33 cellular contexts compared by ENCODE assay signal in genomic region chr3:14562441-14562840, GRCh38. TPM values are rescaled to one million over a fixed set of nuclear protein-coding genes. Genes with fewer than 3 reads are reported as not detected.
"Had no signal": no experiment of that assay in that cellular context is flagged by ENCODE, and none has a peak within 500 bp of the region (broad histone marks: within the 10 kb centered on the region; RNA-seq: fewer than 3 reads in every experiment).

No MANE protein-coding gene starts in this region.

- H3K4me3 Mint-ChIP-seq: activated CD4-positive, alpha-beta memory T cell treated with anti-CD3 and anti-CD28 coated beads for 36 hours; activated T-cell treated with anti-CD3 and anti-CD28 coated beads, Interleukin-2, amount 50 U/mL, for 24 hours; activated T-helper 17 cell treated with anti-CD3 and anti-CD28 coated beads, Interleukin-2, amount 50 U/mL, for 72 hours; naive thymus-derived CD8-positive, alpha-beta T cell; neural progenitor cell; stimulated activated memory B cell treated with anti-CD40 and anti-IgM and Interleukin-4, amounts not matched to agents 10 μg/mL and 1 μg/mL and 100 μg/mL, for 72 hours; stimulated activated naive CD8-positive, alpha-beta T cell treated with anti-CD3 and anti-CD28 coated beads, Interleukin-15, amount 100 ng/mL, for 72 hours; T-helper 1 cell treated with Interleukin-12 subunit alpha and Interleukin-12 subunit beta and Interleukin-4 antibody, amounts not matched to agents 30 μg/mL and 1 μg/mL, for 36 hours; type B pancreatic cell had no signal

- H3K9me3 Mint-ChIP-seq: activated CD4-positive, alpha-beta memory T cell treated with anti-CD3 and anti-CD28 coated beads for 36 hours; activated T-cell treated with anti-CD3 and anti-CD28 coated beads, Interleukin-2, amount 50 U/mL, for 24 hours; activated T-helper 17 cell treated with anti-CD3 and anti-CD28 coated beads, Interleukin-2, amount 50 U/mL, for 72 hours; naive thymus-derived CD8-positive, alpha-beta T cell; neural progenitor cell; stimulated activated memory B cell treated with anti-CD40 and anti-IgM and Interleukin-4, amounts not matched to agents 10 μg/mL and 1 μg/mL and 100 μg/mL, for 72 hours; stimulated activated naive CD8-positive, alpha-beta T cell treated with anti-CD3 and anti-CD28 coated beads, Interleukin-15, amount 100 ng/mL, for 72 hours; T-helper 1 cell treated with Interleukin-12 subunit alpha and Interleukin-12 subunit beta and Interleukin-4 antibody, amounts not matched to agents 30 μg/mL and 1 μg/mL, for 36 hours; type B pancreatic cell had no signal

- H3K4me3 ChIP-seq: cardiac muscle cell, coronary artery, dorsolateral prefrontal cortex, neural progenitor cell, psoas muscle, sigmoid colon, uterus had no signal

- DNase-seq: activated CD4-positive, alpha-beta memory T cell treated with anti-CD3 and anti-CD28 coated beads for 36 hours; activated CD4-positive, alpha-beta T cell treated with anti-CD3 and anti-CD28 coated beads for 48 hours; activated CD8-positive, alpha-beta memory T cell treated with anti-CD3 and anti-CD28 coated beads, Interleukin-2, amount 50 U/mL, for 48 hours; activated gamma-delta T cell treated with Interleukin-2 at 50 U/mL for 16 hours; activated naive CD4-positive, alpha-beta T cell treated with anti-CD3 and anti-CD28 coated beads, Interleukin-2, amount 50 U/mL, for 16 hours; activated T-cell treated with anti-CD3 and anti-CD28 coated beads, Interleukin-2, amount 50 U/mL, for 24 hours; cerebellar nuclear complex; dorsolateral prefrontal cortex; effector memory CD4-positive, alpha-beta T cell; foreskin fibroblast; head of caudate nucleus; hippocampal formation; left colon; naive thymus-derived CD8-positive, alpha-beta T cell; occipital lobe; psoas muscle; sigmoid colon; small intestine; stimulated activated CD4-positive, alpha-beta T cell treated with anti-CD3 and anti-CD28 coated beads, Interleukin-4, amount 100 ng/mL, for 24 hours; stimulated activated naive CD8-positive, alpha-beta T cell treated with anti-CD3 and anti-CD28 coated beads, Interleukin-15, amount 100 ng/mL, for 72 hours; substantia nigra; T-helper 9 cell; uterus; WERI-Rb-1 had no signal

- H3K36me3 ChIP-seq: cardiac muscle cell, neural progenitor cell, sigmoid colon, uterus, WERI-Rb-1 had no signal

- H3K27ac ChIP-seq: cardiac muscle cell, coronary artery, neural progenitor cell, parathyroid adenoma, psoas muscle, sigmoid colon, uterus, WERI-Rb-1 had no signal

- H3K36me3 Mint-ChIP-seq: activated CD4-positive, alpha-beta memory T cell treated with anti-CD3 and anti-CD28 coated beads for 36 hours; naive thymus-derived CD8-positive, alpha-beta T cell; neural progenitor cell; stimulated activated memory B cell treated with anti-CD40 and anti-IgM and Interleukin-4, amounts not matched to agents 10 μg/mL and 1 μg/mL and 100 μg/mL, for 72 hours; type B pancreatic cell had no signal

- H3K4me1 Mint-ChIP-seq: activated T-helper 17 cell treated with anti-CD3 and anti-CD28 coated beads, Interleukin-2, amount 50 U/mL, for 72 hours; stimulated activated memory B cell treated with anti-CD40 and anti-IgM and Interleukin-4, amounts not matched to agents 10 μg/mL and 1 μg/mL and 100 μg/mL, for 72 hours had no signal

- H3K9me3 ChIP-seq: psoas muscle, sigmoid colon, uterus had no signal

- H3K9ac ChIP-seq: neural progenitor cell, parathyroid adenoma had no signal

- H3K4me1 ChIP-seq: parathyroid adenoma, psoas muscle, uterus had no signal

- H3K27ac Mint-ChIP-seq: activated CD4-positive, alpha-beta memory T cell treated with anti-CD3 and anti-CD28 coated beads for 36 hours; activated T-cell treated with anti-CD3 and anti-CD28 coated beads, Interleukin-2, amount 50 U/mL, for 24 hours; activated T-helper 17 cell treated with anti-CD3 and anti-CD28 coated beads, Interleukin-2, amount 50 U/mL, for 72 hours; stimulated activated memory B cell treated with anti-CD40 and anti-IgM and Interleukin-4, amounts not matched to agents 10 μg/mL and 1 μg/mL and 100 μg/mL, for 72 hours; stimulated activated naive CD8-positive, alpha-beta T cell treated with anti-CD3 and anti-CD28 coated beads, Interleukin-15, amount 100 ng/mL, for 72 hours; T-helper 1 cell treated with Interleukin-12 subunit alpha and Interleukin-12 subunit beta and Interleukin-4 antibody, amounts not matched to agents 30 μg/mL and 1 μg/mL, for 36 hours; type B pancreatic cell had no signal

- H3K27me3 ChIP-seq: cardiac muscle cell, neural progenitor cell, uterus had no signal

RNA-seq across cellular contexts. Expression of gene GRIP2, which starts 22.3 kb away (rescaled TPM):
- total RNA-seq: activated CD4-positive, alpha-beta memory T cell treated with anti-CD3 and anti-CD28 coated beads for 36 hours; epithelial cell of proximal tubule; naive thymus-derived CD8-positive, alpha-beta T cell had no signal
- polyA plus RNA-seq: cardiac muscle cell; naive thymus-derived CD8-positive, alpha-beta T cell had no signal
